Comparison of ENCODE assay signal across 1 cellular context in genomic region chr1:65419681-65420589, GRCh38.
TF ChIP-seq lines count a peak whose summit lies in the region.

No MANE protein-coding gene starts in this region.

TF ChIP-seq in HepG2, 621 proteins besides CTCF, POLR2A, EP300 and RAD21 (continued from another document and continues in another):
- TF ChIP-seq CSRNP1 (CRISPR knock-in tag; IDR thresholded peaks at IDR 0.05) (no peak), KAT7 (CRISPR knock-in tag; IDR thresholded peaks at IDR 0.05; ENCODE audit: borderline replicate concordance) (no peak), ZNF616 (CRISPR knock-in tag; IDR thresholded peaks at IDR 0.05; ENCODE audit: low read depth) (no peak), NR1H2 (CRISPR knock-in tag; IDR thresholded peaks at IDR 0.05; ENCODE audit: borderline replicate concordance, low read depth) (no peak), ZNF775 (CRISPR knock-in tag; IDR thresholded peaks at IDR 0.05; ENCODE audit: borderline replicate concordance) (0 out of 2 replicates have a peak, but pooled peaks have one; percentile 78), NKX3-1 (CRISPR knock-in tag; IDR thresholded peaks at IDR 0.05) (no peak), ZNF10 (CRISPR knock-in tag; IDR thresholded peaks at IDR 0.05; ENCODE audit: borderline replicate concordance, low read depth) (no peak), ISL2 (CRISPR knock-in tag; IDR thresholded peaks at IDR 0.05) (no peak), KLF15 (CRISPR knock-in tag; IDR thresholded peaks at IDR 0.05; ENCODE audit: borderline replicate concordance) (no peak), ZHX1 (CRISPR knock-in tag; IDR thresholded peaks at IDR 0.05; ENCODE audit: low read depth) (no peak), ZNF274 (CRISPR knock-in tag; IDR thresholded peaks at IDR 0.05) (peak; percentile 67; the same call in 1 of the 2 replicates), MEIS2 (CRISPR knock-in tag; IDR thresholded peaks at IDR 0.05) (no peak), GTF2F1 (IDR thresholded peaks at IDR 0.05; ENCODE audit: low read length) (no peak), KDM6A (CRISPR knock-in tag; IDR thresholded peaks at IDR 0.05; ENCODE audit: low read depth) (no peak), MTA1 (CRISPR knock-in tag; IDR thresholded peaks at IDR 0.05; ENCODE audit: borderline replicate concordance) (peak; percentile 57; the same call in 1 of the 2 replicates), ADNP (CRISPR knock-in tag; IDR thresholded peaks at IDR 0.05) (no peak), ELK4 (CRISPR knock-in tag; IDR thresholded peaks at IDR 0.05; ENCODE audit: borderline replicate concordance) (no peak), ZNF12 (CRISPR knock-in tag; IDR thresholded peaks at IDR 0.05) (no peak), TEAD2 (CRISPR knock-in tag; IDR thresholded peaks at IDR 0.05) (no peak), SRSF1 (optimal IDR thresholded peaks at IDR 0.05; ENCODE audit: low read depth, low read length) (no peak), HNF4A (CRISPR knock-in tag; IDR thresholded peaks at IDR 0.05) (no peak; the same call in 1 of the 2 replicates), PATZ1 (CRISPR knock-in tag; IDR thresholded peaks at IDR 0.05) (0 out of 2 replicates have a peak, but pooled peaks have one; percentile 19), TGIF2 (CRISPR knock-in tag; IDR thresholded peaks at IDR 0.05) (peak; percentile 43; the same call in 1 of the 2 replicates), PTBP1 (IDR thresholded peaks at IDR 0.05; ENCODE audit: low read depth, low read length, poor library complexity, severe bottlenecking) (no peak), ZMYM2 (CRISPR knock-in tag; IDR thresholded peaks at IDR 0.05) (no peak), NR3C1 (CRISPR knock-in tag; IDR thresholded peaks at IDR 0.05) (no peak), ZFYVE20 (CRISPR knock-in tag; IDR thresholded peaks at IDR 0.05; ENCODE audit: borderline replicate concordance, low read depth) (no peak), XBP1 (CRISPR knock-in tag; IDR thresholded peaks at IDR 0.05) (no peak), CBX2 (IDR thresholded peaks at IDR 0.05; ENCODE audit: low read depth, low read length) (no peak), CBX2 (CRISPR knock-in tag; IDR thresholded peaks at IDR 0.05; ENCODE audit: low read depth) (no peak), ZNF503 (CRISPR knock-in tag; IDR thresholded peaks at IDR 0.05) (no peak), ZNF431 (CRISPR knock-in tag; IDR thresholded peaks at IDR 0.05; ENCODE audit: borderline replicate concordance, low read depth) (no peak), ZKSCAN8 (CRISPR knock-in tag; IDR thresholded peaks at IDR 0.05; ENCODE audit: borderline replicate concordance) (no peak)
- TF ChIP-seq, protein P1, sequence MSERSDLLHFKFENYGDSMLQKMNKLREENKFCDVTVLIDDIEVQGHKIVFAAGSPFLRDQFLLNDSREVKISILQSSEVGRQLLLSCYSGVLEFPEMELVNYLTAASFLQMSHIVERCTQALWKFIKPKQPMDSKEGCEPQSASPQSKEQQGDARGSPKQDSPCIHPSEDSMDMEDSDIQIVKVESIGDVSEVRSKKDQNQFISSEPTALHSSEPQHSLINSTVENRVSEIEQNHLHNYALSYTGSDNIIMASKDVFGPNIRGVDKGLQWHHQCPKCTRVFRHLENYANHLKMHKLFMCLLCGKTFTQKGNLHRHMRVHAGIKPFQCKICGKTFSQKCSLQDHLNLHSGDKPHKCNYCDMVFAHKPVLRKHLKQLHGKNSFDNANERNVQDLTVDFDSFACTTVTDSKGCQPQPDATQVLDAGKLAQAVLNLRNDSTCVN (CRISPR knock-in tag; IDR thresholded peaks at IDR 0.05; ENCODE audit: borderline replicate concordance), result no peak
- TF ChIP-seq, protein P2, sequence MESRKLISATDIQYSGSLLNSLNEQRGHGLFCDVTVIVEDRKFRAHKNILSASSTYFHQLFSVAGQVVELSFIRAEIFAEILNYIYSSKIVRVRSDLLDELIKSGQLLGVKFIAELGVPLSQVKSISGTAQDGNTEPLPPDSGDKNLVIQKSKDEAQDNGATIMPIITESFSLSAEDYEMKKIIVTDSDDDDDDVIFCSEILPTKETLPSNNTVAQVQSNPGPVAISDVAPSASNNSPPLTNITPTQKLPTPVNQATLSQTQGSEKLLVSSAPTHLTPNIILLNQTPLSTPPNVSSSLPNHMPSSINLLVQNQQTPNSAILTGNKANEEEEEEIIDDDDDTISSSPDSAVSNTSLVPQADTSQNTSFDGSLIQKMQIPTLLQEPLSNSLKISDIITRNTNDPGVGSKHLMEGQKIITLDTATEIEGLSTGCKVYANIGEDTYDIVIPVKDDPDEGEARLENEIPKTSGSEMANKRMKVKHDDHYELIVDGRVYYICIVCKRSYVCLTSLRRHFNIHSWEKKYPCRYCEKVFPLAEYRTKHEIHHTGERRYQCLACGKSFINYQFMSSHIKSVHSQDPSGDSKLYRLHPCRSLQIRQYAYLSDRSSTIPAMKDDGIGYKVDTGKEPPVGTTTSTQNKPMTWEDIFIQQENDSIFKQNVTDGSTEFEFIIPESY (CRISPR knock-in tag; IDR thresholded peaks at IDR 0.05), result no peak
- TF ChIP-seq, protein P3, sequence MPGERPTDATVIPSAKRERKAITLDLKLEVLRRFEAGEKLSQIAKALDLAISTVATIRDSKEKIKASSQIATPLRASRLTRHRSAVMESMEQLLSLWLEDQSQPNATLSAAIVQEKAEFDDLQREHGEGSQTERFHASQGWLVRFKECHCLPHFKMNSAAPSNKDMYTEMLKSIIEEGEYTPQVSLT (CRISPR knock-in tag; IDR thresholded peaks at IDR 0.05; ENCODE audit: borderline replicate concordance, low read depth), result no peak
- TF ChIP-seq, protein P4, sequence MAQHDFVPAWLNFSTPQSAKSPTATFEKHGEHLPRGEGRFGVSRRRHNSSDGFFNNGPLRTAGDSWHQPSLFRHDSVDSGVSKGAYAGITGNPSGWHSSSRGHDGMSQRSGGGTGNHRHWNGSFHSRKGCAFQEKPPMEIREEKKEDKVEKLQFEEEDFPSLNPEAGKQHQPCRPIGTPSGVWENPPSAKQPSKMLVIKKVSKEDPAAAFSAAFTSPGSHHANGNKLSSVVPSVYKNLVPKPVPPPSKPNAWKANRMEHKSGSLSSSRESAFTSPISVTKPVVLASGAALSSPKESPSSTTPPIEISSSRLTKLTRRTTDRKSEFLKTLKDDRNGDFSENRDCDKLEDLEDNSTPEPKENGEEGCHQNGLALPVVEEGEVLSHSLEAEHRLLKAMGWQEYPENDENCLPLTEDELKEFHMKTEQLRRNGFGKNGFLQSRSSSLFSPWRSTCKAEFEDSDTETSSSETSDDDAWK (CRISPR knock-in tag; IDR thresholded peaks at IDR 0.05), result no peak
- TF ChIP-seq, protein P5, sequence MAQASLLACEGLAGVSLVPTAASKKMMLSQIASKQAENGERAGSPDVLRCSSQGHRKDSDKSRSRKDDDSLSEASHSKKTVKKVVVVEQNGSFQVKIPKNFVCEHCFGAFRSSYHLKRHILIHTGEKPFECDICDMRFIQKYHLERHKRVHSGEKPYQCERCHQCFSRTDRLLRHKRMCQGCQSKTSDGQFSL (CRISPR knock-in tag; IDR thresholded peaks at IDR 0.05), result no peak
- TF ChIP-seq, protein P6, sequence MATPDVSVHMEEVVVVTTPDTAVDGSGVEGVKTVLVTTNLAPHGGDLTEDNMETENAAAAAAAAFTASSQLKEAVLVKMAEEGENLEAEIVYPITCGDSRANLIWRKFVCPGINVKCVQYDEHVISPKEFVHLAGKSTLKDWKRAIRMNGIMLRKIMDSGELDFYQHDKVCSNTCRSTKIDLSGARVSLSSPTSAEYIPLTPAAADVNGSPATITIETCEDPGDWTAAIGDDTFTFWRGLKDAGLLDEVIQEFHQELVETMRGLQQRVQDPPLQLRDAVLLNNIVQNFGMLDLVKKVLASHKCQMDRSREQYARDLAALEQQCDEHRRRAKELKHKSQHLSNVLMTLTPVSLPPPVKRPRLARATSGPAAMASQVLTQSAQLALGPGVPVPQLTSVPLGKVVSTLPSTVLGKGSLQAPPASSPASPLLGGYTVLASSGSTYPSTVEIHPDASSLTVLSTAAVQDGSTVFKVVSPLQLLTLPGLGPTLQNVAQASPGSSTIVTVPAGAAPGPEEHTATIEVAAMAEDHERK (CRISPR knock-in tag; IDR thresholded peaks at IDR 0.05; ENCODE audit: low read depth), result no peak
- TF ChIP-seq, protein P7, sequence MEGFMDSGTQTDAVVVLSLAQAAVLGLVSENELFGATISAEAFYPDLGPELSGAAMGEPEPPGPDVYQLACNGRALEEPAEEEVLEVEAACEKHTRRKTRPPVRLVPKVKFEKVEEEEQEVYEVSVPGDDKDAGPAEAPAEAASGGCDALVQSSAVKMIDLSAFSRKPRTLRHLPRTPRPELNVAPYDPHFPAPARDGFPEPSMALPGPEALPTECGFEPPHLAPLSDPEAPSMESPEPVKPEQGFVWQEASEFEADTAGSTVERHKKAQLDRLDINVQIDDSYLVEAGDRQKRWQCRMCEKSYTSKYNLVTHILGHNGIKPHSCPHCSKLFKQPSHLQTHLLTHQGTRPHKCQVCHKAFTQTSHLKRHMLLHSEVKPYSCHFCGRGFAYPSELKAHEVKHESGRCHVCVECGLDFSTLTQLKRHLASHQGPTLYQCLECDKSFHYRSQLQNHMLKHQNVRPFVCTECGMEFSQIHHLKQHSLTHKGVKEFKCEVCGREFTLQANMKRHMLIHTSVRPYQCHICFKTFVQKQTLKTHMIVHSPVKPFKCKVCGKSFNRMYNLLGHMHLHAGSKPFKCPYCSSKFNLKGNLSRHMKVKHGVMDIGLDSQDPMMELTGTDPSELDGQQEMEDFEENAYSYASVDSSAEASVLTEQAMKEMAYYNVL (CRISPR knock-in tag; IDR thresholded peaks at IDR 0.05; ENCODE audit: borderline replicate concordance), result no peak
